11 cellular contexts compared by ENCODE assay signal in the genomic region with DNA sequence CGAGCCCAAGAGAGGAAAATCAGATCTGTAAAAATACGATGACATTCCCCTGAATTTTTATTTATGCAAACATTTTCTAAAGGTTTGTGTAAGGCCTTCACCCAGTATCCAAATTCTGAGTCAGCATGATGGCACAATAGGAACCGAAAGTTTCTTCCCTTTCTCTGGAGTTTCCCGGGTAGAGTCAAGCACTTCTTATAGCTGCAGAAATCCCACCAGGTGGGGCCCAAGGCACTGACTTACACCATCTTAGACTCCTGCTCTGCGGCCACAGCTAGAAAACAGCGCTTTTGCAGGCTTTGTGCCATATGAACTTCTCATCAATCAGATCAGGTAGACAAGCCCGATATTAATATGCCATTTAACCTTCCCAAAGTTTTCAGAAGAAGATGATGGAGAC. TPM values are rescaled to one million over a fixed set of nuclear protein-coding genes. Genes with fewer than 3 reads are reported as not detected.
DNase-seq lines count a peak whose midpoint lies in the region; ATAC-seq, FAIRE-seq and TF ChIP-seq lines count a peak whose summit lies in the region.
"Had no signal": no experiment of that assay in that cellular context is flagged by ENCODE, and none has a peak within 500 bp of the region (broad histone marks: within the 10 kb centered on the region; RNA-seq: fewer than 3 reads in every experiment).

No MANE protein-coding gene starts in this region.

- peak overlapping the region; percentile 66 for H3K4me2 ChIP-seq in osteoblast (ENCODE audit: insufficient read depth, low read length)

- in situ Hi-C loops in astrocyte of the spinal cord (cut with HindIII; ENCODE audit: low sequenced_read_pairs), result no loop called here

- TF ChIP-seq CTCF in NB4 (IDR thresholded peaks at IDR 0.05; ENCODE audit: low read depth, low read length) (no peak), astrocyte of the spinal cord (IDR thresholded peaks at IDR 0.05; ENCODE audit: low read depth, low read length) (peak; percentile 49), osteoblast (IDR thresholded peaks at IDR 0.05; ENCODE audit: extremely low read depth, low read depth, low read length) (no peak), right atrium auricular region (IDR thresholded peaks at IDR 0.05) (no peak)

- peak overlapping the region; percentile 56 for H2AFZ ChIP-seq in osteoblast (ENCODE audit: low read length)

- FAIRE-seq in GM19239 (lab: Jason Lieb, UNC), result peak; percentile 82
- no peak for FAIRE-seq in urothelium cell line (lab: Jason Lieb, UNC)

- H3K4me1 ChIP-seq in osteoblast (ENCODE audit: insufficient read depth, low read length) (no peaks in the 10 kb centered on the region), right atrium auricular region (no peaks in the 10 kb centered on the region)
- H3K4me1 ChIP-seq: esophagus squamous epithelium had no signal

- H3K4me3 ChIP-seq in NB4 (ENCODE audit: low read depth, low read length) (no peak overlapping the region), astrocyte of the spinal cord (ENCODE audit: low read depth, low read length) (no peak overlapping the region), osteoblast (ENCODE audit: insufficient read depth, low read length) (peak overlapping the region; percentile 29), right atrium auricular region (no peak overlapping the region)
- H3K4me3 ChIP-seq: esophagus squamous epithelium had no signal

- no peaks in the 10 kb centered on the region for H4K20me1 ChIP-seq in osteoblast (ENCODE audit: insufficient read depth, low read length)

- no peaks in the 10 kb centered on the region for H3K79me2 ChIP-seq in osteoblast (ENCODE audit: insufficient read depth, low read length)

- ATAC-seq in left lobe of liver, result no peak

- TF ChIP-seq POLR2A in NB4 (IDR thresholded peaks at IDR 0.05; ENCODE audit: extremely low read depth, insufficient read length), result no peak

- H3K9me3 ChIP-seq in osteoblast (ENCODE audit: low read depth, low read length), result no peaks in the 10 kb centered on the region
- no peaks in the 10 kb centered on the region for H3K9me3 ChIP-seq in right atrium auricular region
- H3K9me3 ChIP-seq: esophagus squamous epithelium had no signal

- no peak overlapping the region for H3K27ac ChIP-seq in osteoblast (ENCODE audit: low read depth, low read length)
- H3K27ac ChIP-seq in right atrium auricular region, result no peak overlapping the region
- H3K27ac ChIP-seq: esophagus squamous epithelium had no signal

- H3K27me3 ChIP-seq in osteoblast (ENCODE audit: insufficient read depth, low read length) (no peaks in the 10 kb centered on the region), right atrium auricular region (no peaks in the 10 kb centered on the region)

- DNase-seq in GM19239 (ENCODE audit: insufficient read length, low spot score), result no peak
- peak; percentile 3 for DNase-seq in NB4 (ENCODE audit: low read depth)
- DNase-seq in astrocyte of the spinal cord (ENCODE audit: low read depth, low spot score), result peak; percentile 60
- peak; percentile 45 for DNase-seq in osteoblast (ENCODE audit: insufficient read length, low spot score, missing footprints)
- DNase-seq in left lobe of liver (ENCODE audit: low spot score), result no peak
- no peak for DNase-seq in right atrium auricular region (ENCODE audit: low spot score)
- DNase-seq in urothelium cell line (ENCODE audit: low spot score), result no peak
- DNase-seq: activated effector memory CD4-positive, alpha-beta T cell treated with anti-CD3 and anti-CD28 coated beads, Interleukin-2, amount 50 U/mL, for 16 hours; esophagus squamous epithelium; NCI-H2029; SHP77 treated with DMSO at 0.1 percent for 48 hours had no signal

- H3K36me3 ChIP-seq in osteoblast (ENCODE audit: insufficient read depth, low read length) (no peaks in the 10 kb centered on the region), right atrium auricular region (no peaks in the 10 kb centered on the region)
- H3K36me3 ChIP-seq: esophagus squamous epithelium had no signal

RNA-seq across cellular contexts. Expression of a gene that starts 13.4 kb away (rescaled TPM):
- total RNA-seq in osteoblast (5.8 and 7.7 TPM in 2 replicates), left lobe of liver (0.73 TPM), right atrium auricular region (1 to 10 TPM in 1 of 2 donors, not detected in 1; 3.4 TPM)

Comparison
In these comparisons a context has a peak if more than half of its experiments do, and no peak if none do; other contexts are left out.
1. DNase-seq: peak in NB4 (single experiment), astrocyte of the spinal cord (single experiment) and osteoblast (single experiment); none in GM19239 (single experiment), left lobe of liver (single experiment), right atrium auricular region (single experiment) and urothelium cell line (single experiment).